ENCODE assay signal across 17 cellular contexts in genomic region chrX:107355533-107355932, GRCh38.
DNase-seq lines count a peak whose midpoint lies in the region; TF ChIP-seq lines count a peak whose summit lies in the region.
"Had no signal": no experiment of that assay in that cellular context is flagged by ENCODE, and none has a peak within 500 bp of the region (broad histone marks: within the 10 kb centered on the region; RNA-seq: fewer than 3 reads in every experiment).

No MANE protein-coding gene starts in this region.

- no peaks in the 10 kb centered on the region for H3K36me3 Mint-ChIP-seq in endodermal cell (ENCODE audit: low read depth)
- H3K36me3 Mint-ChIP-seq in neural crest cell (ENCODE audit: low read depth): no peaks in the 10 kb centered on the region
- H3K36me3 Mint-ChIP-seq: activated CD4-positive, alpha-beta memory T cell treated with anti-CD3 and anti-CD28 coated beads for 36 hours; activated naive CD8-positive, alpha-beta T cell treated with anti-CD3 and anti-CD28 coated beads for 36 hours had no signal

- H3K4me1 ChIP-seq in endodermal cell (ENCODE audit: control insufficient read depth, insufficient read depth, low read length) (no peaks in the 10 kb centered on the region), transverse colon (no peaks in the 10 kb centered on the region)

- H3K9ac ChIP-seq in endodermal cell (ENCODE audit: extremely low read depth, low read length, poor library complexity, severe bottlenecking): no peak overlapping the region

- H3K4me1 Mint-ChIP-seq in endodermal cell (peaks cover 18% of the 10 kb centered on the region), neural crest cell (peaks cover 4% of the 10 kb centered on the region)
- H3K4me1 Mint-ChIP-seq: activated naive CD8-positive, alpha-beta T cell treated with anti-CD3 and anti-CD28 coated beads for 36 hours had no signal

- no peak for TF ChIP-seq POLR2A in transverse colon (IDR thresholded peaks at IDR 0.05)

- H3K27me3 ChIP-seq in endodermal cell (ENCODE audit: control insufficient read depth, insufficient read depth, low read length, poor library complexity, severe bottlenecking) (peaks cover 79% of the 10 kb centered on the region), transverse colon (no peaks in the 10 kb centered on the region)

- intact Hi-C loops in transverse colon (cut with DNase I; ENCODE audit: low total_unique reads): no loop called here

- no peak for TF ChIP-seq EP300 in transverse colon (IDR thresholded peaks at IDR 0.05; ENCODE audit: low read depth)

- H3K27ac Mint-ChIP-seq in endodermal cell (no peak overlapping the region), neural crest cell (ENCODE audit: unreplicated experiment) (peak overlapping the region; percentile 22)
- H3K27ac Mint-ChIP-seq: activated CD4-positive, alpha-beta memory T cell treated with anti-CD3 and anti-CD28 coated beads for 36 hours; activated naive CD8-positive, alpha-beta T cell treated with anti-CD3 and anti-CD28 coated beads for 36 hours; dendritic cell treated with granulocyte-macrophage colony-stimulating factor and Interleukin-4, amounts not matched to agents 40 ng/mL and 50 ng/mL, for 4 days had no signal

- H3K9me3 ChIP-seq in endodermal cell (ENCODE audit: control insufficient read depth, low read length) (no peaks in the 10 kb centered on the region), transverse colon (no peaks in the 10 kb centered on the region)

- no peak overlapping the region for H3K27ac ChIP-seq in endodermal cell (ENCODE audit: low read depth, low read length)
- H3K27ac ChIP-seq in transverse colon: no peak overlapping the region
- H3K27ac ChIP-seq: 22Rv1 had no signal

- H3K4me3 Mint-ChIP-seq in endodermal cell (peak overlapping the region; percentile 8), neural crest cell (no peak overlapping the region)
- H3K4me3 Mint-ChIP-seq: activated CD4-positive, alpha-beta memory T cell treated with anti-CD3 and anti-CD28 coated beads for 36 hours; activated naive CD8-positive, alpha-beta T cell treated with anti-CD3 and anti-CD28 coated beads for 36 hours; dendritic cell treated with granulocyte-macrophage colony-stimulating factor and Interleukin-4, amounts not matched to agents 40 ng/mL and 50 ng/mL, for 4 days had no signal

- no peaks in the 10 kb centered on the region for H3K36me3 ChIP-seq in endodermal cell (ENCODE audit: control insufficient read depth, insufficient read depth, low read length)
- no peaks in the 10 kb centered on the region for H3K36me3 ChIP-seq in transverse colon

- DNase-seq in NCI-H1417 (lab: John Stamatoyannopoulos, UW): peak in 2 of 3 experiments; percentile 12 to 68
- no peak for DNase-seq in NCI-H1417 treated with DMSO at 0.1 percent for 48 hours (lab: John Stamatoyannopoulos, UW)
- peak; percentile 17 for DNase-seq in NCI-H2227 treated with DMSO at 0.1 percent for 48 hours (lab: John Stamatoyannopoulos, UW)
- DNase-seq in endodermal cell: peak; percentile 78
- DNase-seq in neural crest cell (ENCODE audit: low read depth, low spot score): no peak
- DNase-seq in transverse colon: no peak
- DNase-seq in Ammon's horn (ENCODE audit: low spot score): no peak
- no peak for DNase-seq in SHP77 treated with DMSO at 0.1 percent for 48 hours (lab: John Stamatoyannopoulos, UW)
- DNase-seq: activated CD4-positive, alpha-beta memory T cell treated with anti-CD3 and anti-CD28 coated beads for 36 hours; activated CD8-positive, alpha-beta memory T cell treated with anti-CD3 and anti-CD28 coated beads, Interleukin-2, amount 50 U/mL, for 48 hours; activated naive CD8-positive, alpha-beta T cell treated with anti-CD3 and anti-CD28 coated beads for 36 hours; AML-193; central memory CD4-positive, alpha-beta T cell; occipital lobe; SIG-M5 had no signal

- in situ Hi-C loops in transverse colon (cut with MboI; ENCODE audit: low pct_ligation_motif_present in 1 of 4, low pct_unique_long_range_greater_than_20kb in 1 of 4, low sequenced_read_pairs in 3 of 4): no loop called here

- peaks cover 23% of the 10 kb centered on the region for H3K9me3 Mint-ChIP-seq in endodermal cell
- peaks cover 15% of the 10 kb centered on the region for H3K9me3 Mint-ChIP-seq in neural crest cell
- H3K9me3 Mint-ChIP-seq: activated CD4-positive, alpha-beta memory T cell treated with anti-CD3 and anti-CD28 coated beads for 36 hours; activated naive CD8-positive, alpha-beta T cell treated with anti-CD3 and anti-CD28 coated beads for 36 hours; dendritic cell treated with granulocyte-macrophage colony-stimulating factor and Interleukin-4, amounts not matched to agents 40 ng/mL and 50 ng/mL, for 4 days had no signal

- no peak overlapping the region for H3K4me3 ChIP-seq in endodermal cell (ENCODE audit: low read length)
- H3K4me3 ChIP-seq in transverse colon: no peak overlapping the region

- H3K27me3 Mint-ChIP-seq in endodermal cell (ENCODE audit: insufficient read depth) (peaks cover 80% of the 10 kb centered on the region), neural crest cell (ENCODE audit: low read depth) (peaks cover 4% of the 10 kb centered on the region)

- WGBS in endodermal cell (ENCODE audit: insufficient coverage in 1 of 2, insufficient read length in 1 of 2), 2 experiments: 4% methylated on average over 1 of the region's 1 CpG; no CpG with 5 or more reads in 1 of the 2 experiments
- 57% methylated on average over 1 of the region's 1 CpG; no CpG with 5 or more reads in 1 of the 2 donors for WGBS in transverse colon (ENCODE audit: low coverage in 1 of 2), 2 donors

- no peak for TF ChIP-seq CTCF in endodermal cell (conservative IDR thresholded peaks at IDR 0.05)
- TF ChIP-seq CTCF in neural crest cell (conservative IDR thresholded peaks at IDR 0.05): no peak
- TF ChIP-seq CTCF in transverse colon (IDR thresholded peaks at IDR 0.05): no peak

Comparison
In these comparisons a context has a peak if more than half of its experiments do, and no peak if none do; other contexts are left out.
1. DNase-seq: peak in NCI-H1417 (2 of 3), NCI-H2227 treated with DMSO at 0.1 percent for 48 hours (single experiment) and endodermal cell (single experiment); none in NCI-H1417 treated with DMSO at 0.1 percent for 48 hours (single experiment), neural crest cell (single experiment), transverse colon (single experiment), Ammon's horn (single experiment) and SHP77 treated with DMSO at 0.1 percent for 48 hours (single experiment).